Comparison of ENCODE assay signal across 24 cellular contexts in genomic region chr2:146080925-146081324, GRCh38.
"Had no signal": no experiment of that assay in that cellular context is flagged by ENCODE, and none has a peak within 500 bp of the region (broad histone marks: within the 10 kb centered on the region; RNA-seq: fewer than 3 reads in every experiment).

No MANE protein-coding gene starts in this region.

- H3K79me2 ChIP-seq: hepatocyte had no signal

- H3K27me3 ChIP-seq: colonic mucosa, esophagus squamous epithelium, gastroesophageal sphincter, heart right ventricle, hepatocyte, left lung had no signal

- H3K4me1 ChIP-seq: colonic mucosa, esophagus squamous epithelium, gastroesophageal sphincter, heart right ventricle, left lung, lower lobe of right lung had no signal

- H3K4me2 ChIP-seq: hepatocyte had no signal

- H3K27ac ChIP-seq: colonic mucosa, epithelial cell of prostate, esophagus squamous epithelium, gastroesophageal sphincter, heart right ventricle, hepatocyte, left lung, lower lobe of right lung had no signal

- H3K9me3 ChIP-seq: colonic mucosa, esophagus squamous epithelium, gastroesophageal sphincter, left lung, mucosa of descending colon had no signal

- H3K36me3 ChIP-seq: colonic mucosa, esophagus squamous epithelium, gastroesophageal sphincter, heart right ventricle, left lung, lower lobe of right lung had no signal

- H3K4me3 ChIP-seq: colonic mucosa, esophagus squamous epithelium, gastroesophageal sphincter, heart right ventricle, hepatocyte, left lung, lower lobe of right lung, mucosa of descending colon had no signal

- DNase-seq: colonic mucosa; cortex of kidney; effector CD8-positive, alpha-beta T cell; effector memory CD8-positive, alpha-beta T cell; endodermal cell; erythroblast; esophagus squamous epithelium; foreskin fibroblast; foreskin melanocyte; heart right ventricle; hypothalamus; immature natural killer cell; islet precursor cell; left cardiac atrium; left lung; left ventricle myocardium superior; lower lobe of right lung; mesenchymal stem cell; mucosa of descending colon; naive B cell had no signal

- ATAC-seq: effector memory CD8-positive, alpha-beta T cell; esophagus mucosa; gastroesophageal sphincter; heart right ventricle; left cardiac atrium; left lung; left ventricle myocardium superior; lower lobe of right lung; mucosa of descending colon had no signal

- H2AFZ ChIP-seq: hepatocyte had no signal
